1 cellular context compared by ENCODE assay signal in genomic region chr19:47315125-47315821, GRCh38.
A peak's percentile ranks its signal among the peaks of the same experiment; 100 is the strongest.
TF ChIP-seq lines count a peak whose summit lies in the region.

No MANE protein-coding gene starts in this region.

TF ChIP-seq in K562, 482 proteins besides CTCF, POLR2A, EP300 and RAD21 (continued from another document and continues in another):
- TF ChIP-seq ZFP91 (CRISPR knock-in tag; IDR thresholded peaks at IDR 0.05) (no peak), SAP30 (IDR thresholded peaks at IDR 0.05; ENCODE audit: borderline replicate concordance, insufficient read depth, low read depth, low read length, poor library complexity, severe bottlenecking) (no peak), HSF4 (CRISPR knock-in tag; IDR thresholded peaks at IDR 0.05; ENCODE audit: borderline replicate concordance) (no peak), SOX6 (IDR thresholded peaks at IDR 0.05) (peak; percentile 67; the same call in 1 of the 2 replicates), MAFF (IDR thresholded peaks at IDR 0.05; ENCODE audit: low read length) (peak; percentile 79), PTRF (tag; IDR thresholded peaks at IDR 0.05) (no peak), HDAC6 (IDR thresholded peaks at IDR 0.05; ENCODE audit: low read depth, low read length) (no peak), ZNF408 (CRISPR knock-in tag; IDR thresholded peaks at IDR 0.05; ENCODE audit: low read depth) (no peak), MYNN (IDR thresholded peaks at IDR 0.05) (no peak; the same call in 1 of the 2 replicates), MYNN (CRISPR knock-in tag; IDR thresholded peaks at IDR 0.05) (no peak), MTA3 (IDR thresholded peaks at IDR 0.05; ENCODE audit: borderline replicate concordance) (peak; percentile 87), CBX3 (IDR thresholded peaks at IDR 0.05; ENCODE audit: borderline replicate concordance in 1 of 2, low read length in 2 of 2) (peak in 1 of 2 experiments; percentile 82; a peak in 2 of 3 replicates), ZNF224 (CRISPR knock-in tag; IDR thresholded peaks at IDR 0.05) (no peak), SNIP1 (IDR thresholded peaks at IDR 0.05; ENCODE audit: low read depth) (no peak), SNRNP70 (optimal IDR thresholded peaks at IDR 0.05; ENCODE audit: low read depth, low read length) (no peak), DACH1 (IDR thresholded peaks at IDR 0.05; ENCODE audit: partially characterized antibody) (peak; percentile 94), ARID4B (CRISPR knock-in tag; IDR thresholded peaks at IDR 0.05) (0 out of 2 replicates have a peak, but pooled peaks have one; percentile 56), MIER1 (IDR thresholded peaks at IDR 0.05; ENCODE audit: low read depth) (no peak), ZNF384 (IDR thresholded peaks at IDR 0.05; ENCODE audit: low read depth, low read length) (peak; percentile 51), TEAD4 (IDR thresholded peaks at IDR 0.05; ENCODE audit: low read length) (no peak), TEAD4 (CRISPR knock-in tag; IDR thresholded peaks at IDR 0.05; ENCODE audit: borderline replicate concordance) (no peak), KLF6 (CRISPR knock-in tag; IDR thresholded peaks at IDR 0.05; ENCODE audit: borderline replicate concordance) (no peak; the same call in 1 of the 2 replicates), ARNT (IDR thresholded peaks at IDR 0.05) (peak in 1 of 2 experiments; percentile 79; a peak in 2 of 4 replicates), KLF10 (CRISPR knock-in tag; IDR thresholded peaks at IDR 0.05) (no peak), NR2C2 (CRISPR knock-in tag; IDR thresholded peaks at IDR 0.05) (no peak), NR2C2 (tag; IDR thresholded peaks at IDR 0.05) (peak; percentile 86), ZNF655 (CRISPR knock-in tag; IDR thresholded peaks at IDR 0.05) (no peak), RNF2 (IDR thresholded peaks at IDR 0.05) (peak; percentile 74), ESRRB (CRISPR knock-in tag; IDR thresholded peaks at IDR 0.05; ENCODE audit: borderline replicate concordance) (no peak), FIP1L1 (IDR thresholded peaks at IDR 0.05; ENCODE audit: low read depth, low read length, poor library complexity, severe bottlenecking) (no peak), THAP12 (CRISPR knock-in tag; IDR thresholded peaks at IDR 0.05) (no peak), ATF2 (CRISPR knock-in tag; IDR thresholded peaks at IDR 0.05) (no peak), POLR2G (IDR thresholded peaks at IDR 0.05; ENCODE audit: low read depth, low read length) (no peak), NFE2L1 (tag; IDR thresholded peaks at IDR 0.05; ENCODE audit: borderline replicate concordance, low read depth) (no peak), STAT5A (IDR thresholded peaks at IDR 0.05; ENCODE audit: borderline replicate concordance, low read length) (no peak; the same call in 1 of the 2 replicates), NRF1 (conservative IDR thresholded peaks at IDR 0.05 in 1 of 2, IDR thresholded peaks at IDR 0.05 in 1 of 2) (peak; percentile 19 to 55; a peak in 2 of 4 replicates), WHSC1 (IDR thresholded peaks at IDR 0.05; ENCODE audit: low read length) (no peak), NCOA4 (IDR thresholded peaks at IDR 0.05; ENCODE audit: partially characterized antibody) (no peak), EHMT2 (IDR thresholded peaks at IDR 0.05) (no peak; the same call in 1 of the 2 replicates), GTF3C2 (IDR thresholded peaks at IDR 0.05; ENCODE audit: borderline replicate concordance, extremely low read depth, insufficient read length) (peak; percentile 8), RBFOX2 (IDR thresholded peaks at IDR 0.05; ENCODE audit: low read depth, low read length) (no peak), JUNB (CRISPR knock-in tag; conservative IDR thresholded peaks at IDR 0.05) (0 out of 2 replicates have a peak, but pooled peaks have one; percentile 10), SETDB1 (IDR thresholded peaks at IDR 0.05; ENCODE audit: low read length) (no peak), ELF4 (CRISPR knock-in tag; IDR thresholded peaks at IDR 0.05) (no peak), TCF15 (CRISPR knock-in tag; IDR thresholded peaks at IDR 0.05) (no peak), DPF2 (IDR thresholded peaks at IDR 0.05) (peak; percentile 93), RFX5 (IDR thresholded peaks at IDR 0.05; ENCODE audit: low read depth, low read length) (no peak), PCBP1 (IDR thresholded peaks at IDR 0.05; ENCODE audit: low read depth, low read length, poor library complexity, severe bottlenecking) (no peak), TFE3 (CRISPR knock-in tag; IDR thresholded peaks at IDR 0.05) (no peak), ZFP1 (CRISPR knock-in tag; IDR thresholded peaks at IDR 0.05) (no peak), PKNOX1 (IDR thresholded peaks at IDR 0.05) (peak; percentile 95), ZNF23 (CRISPR knock-in tag; IDR thresholded peaks at IDR 0.05) (no peak), ZNF436 (CRISPR knock-in tag; IDR thresholded peaks at IDR 0.05) (no peak), ZNF146 (CRISPR knock-in tag; IDR thresholded peaks at IDR 0.05; ENCODE audit: unreplicated experiment) (peak; percentile 100)
